ENCODE assay signal across 8 cellular contexts in the genomic region with DNA sequence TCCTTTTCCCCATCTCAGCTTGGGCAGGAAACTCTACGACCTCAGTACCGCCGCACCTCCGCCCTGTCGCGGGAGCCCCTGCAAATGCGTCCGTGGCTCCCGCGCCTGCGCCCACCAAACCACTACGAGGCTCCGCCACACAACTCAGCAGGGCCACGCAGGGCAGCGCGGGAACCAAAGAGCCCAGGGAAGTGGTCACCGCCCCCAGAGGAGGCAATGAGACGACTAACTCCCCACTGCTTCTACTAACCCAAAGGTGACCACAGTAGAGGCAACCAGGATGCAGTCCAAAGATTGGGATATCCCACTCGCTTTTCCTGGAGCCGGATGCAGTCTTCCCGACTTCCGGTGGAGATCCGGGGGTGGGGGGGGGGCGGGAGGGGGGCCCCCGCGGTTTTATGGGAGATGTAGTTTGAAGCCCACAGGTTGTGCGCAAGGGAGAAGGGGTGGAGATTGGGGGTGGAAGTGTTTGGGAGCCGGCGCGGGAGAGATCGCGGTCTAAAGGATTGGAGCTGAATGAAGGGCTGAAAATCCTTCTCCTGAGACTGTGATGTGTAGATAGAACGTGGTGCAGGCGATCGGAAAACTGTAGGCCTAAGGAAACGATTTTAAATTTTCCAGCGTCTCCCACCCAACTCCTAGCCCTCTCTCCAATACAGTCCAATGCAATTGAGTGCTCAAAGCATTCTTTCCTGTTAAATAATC. TPM values are rescaled to one million over a fixed set of nuclear protein-coding genes. Genes with fewer than 3 reads are reported as not detected.
DNase-seq lines count a peak whose midpoint lies in the region; ATAC-seq, FAIRE-seq and TF ChIP-seq lines count a peak whose summit lies in the region.

Gene NUDT12, minus strand, starts transcription at position 337 of the 705 bp plus-strand sequence. CDS start 2,541 bp downstream, outside the sequence.

- no peaks in the 10 kb centered on the region for H3K79me2 ChIP-seq in MM.1S (ENCODE audit: low read length)

- peak; percentile 97 for ATAC-seq in left ventricle myocardium superior

- H3K36me3 ChIP-seq in MM.1S (replicated peaks; ENCODE audit: insufficient read depth, low read length) (no peaks in the 10 kb centered on the region), vagina (no peaks in the 10 kb centered on the region)

- peak; percentile 41 for DNase-seq in GDM1 (lab: John Stamatoyannopoulos, UW)
- peak; percentile 64 for DNase-seq in H54 (ENCODE audit: insufficient read length, low spot score)
- DNase-seq in MM.1S, result peak; percentile 35
- peak; percentile 71 for DNase-seq in SKM-1 treated with dmso at 0.1 percent for 144 hours (lab: John Stamatoyannopoulos, UW; ENCODE audit: unreplicated experiment)
- DNase-seq in anterior cingulate cortex (lab: John Stamatoyannopoulos, UW), result peak; percentile 50 to 96 (median 80)
- DNase-seq in left ventricle myocardium superior, result peak; percentile 78
- peak; percentile 91 for DNase-seq in posterior vena cava (ENCODE audit: low spot score)
- DNase-seq in vagina (ENCODE audit: extremely low spot score in 2 of 2), result peak in 1 of 2 donors; percentile 91

- H3F3A ChIP-seq in MM.1S (ENCODE audit: insufficient read depth, low read length), result no peaks in the 10 kb centered on the region

- H3K9ac ChIP-seq in MM.1S (ENCODE audit: low read length), result peak within 1 kb of the TSS; percentile 47; the same call in 1 of the 2 replicates

- TF ChIP-seq POLR2A in H54 (IDR thresholded peaks at IDR 0.05; ENCODE audit: low read depth, low read length) (peak; percentile 67), vagina (IDR thresholded peaks at IDR 0.05) (peak in 1 of 2 donors; percentile 17)

- peak; percentile 84 for FAIRE-seq in H54 (lab: Jason Lieb, UNC)

- TF ChIP-seq CTCF in MM.1S (IDR thresholded peaks at IDR 0.05; ENCODE audit: low read length) (no peak), vagina (IDR thresholded peaks at IDR 0.05) (no peak)

- H3K9me2 ChIP-seq in MM.1S (replicated peaks; ENCODE audit: insufficient read depth, low read length), result no peaks in the 10 kb centered on the region

- H3K27me3 ChIP-seq in MM.1S (replicated peaks; ENCODE audit: insufficient read depth, low read length) (no peaks in the 10 kb centered on the region), vagina (no peaks in the 10 kb centered on the region)

- H2AFZ ChIP-seq in MM.1S (ENCODE audit: low read length), result peak within 1 kb of the TSS; percentile 70

- intact Hi-C loops in left ventricle myocardium superior (cut with micrococcal nuclease) (no loop called here), posterior vena cava (cut with DNase I) (no loop called here), vagina (cut with DNase I) (no loop called here)

- H3K4me3 ChIP-seq in MM.1S (ENCODE audit: low read length) (peak within 1 kb of the TSS; percentile 61), vagina (peak within 1 kb of the TSS; percentile 48 to 94)

- no peaks in the 10 kb centered on the region for H4K20me1 ChIP-seq in MM.1S (ENCODE audit: insufficient read depth, low read length)

- H3K9me3 ChIP-seq in MM.1S (replicated peaks; ENCODE audit: insufficient read depth, low read length), result no peaks in the 10 kb centered on the region
- no peaks in the 10 kb centered on the region for H3K9me3 ChIP-seq in vagina

- peak within 1 kb of the TSS; percentile 35 for H3K4me2 ChIP-seq in MM.1S (ENCODE audit: low read depth, low read length)

- H3K4me1 ChIP-seq in MM.1S (ENCODE audit: low read length) (0 out of 2 replicates have a peak, but pooled peaks cover 4% of the 10 kb centered on the region), vagina (peaks cover 16% of the 10 kb centered on the region)

- H3K27ac ChIP-seq in MM.1S (ENCODE audit: low read length), result 0 out of 2 replicates have a peak within 1 kb of the TSS, but pooled peaks have one; percentile 9
- H3K27ac ChIP-seq in vagina, result peak within 1 kb of the TSS; percentile 89

RNA-seq across cellular contexts. Expression of gene NUDT12, which starts in this region (rescaled TPM):
- total RNA-seq in left ventricle myocardium superior, result 10.9 TPM
- 10 to 100 TPM in 1 of 2 donors, 1 to 10 TPM in 1; 10.0 to 10.1 TPM for total RNA-seq in posterior vena cava
- total RNA-seq in vagina, result 5.9 TPM
